1 cellular context compared by ENCODE assay signal in genomic region chr19:14113762-14114414, GRCh38.
TF ChIP-seq lines count a peak whose summit lies in the region.

No MANE protein-coding gene starts in this region.

TF ChIP-seq in IMR-90, 13 proteins besides CTCF, POLR2A, EP300 and RAD21 (continued from another document):
- no peak for TF ChIP-seq CHD1 (IDR thresholded peaks at IDR 0.05; ENCODE audit: low read depth, low read length)
